ENCODE assay signal across 1 cellular context in the genomic region with DNA sequence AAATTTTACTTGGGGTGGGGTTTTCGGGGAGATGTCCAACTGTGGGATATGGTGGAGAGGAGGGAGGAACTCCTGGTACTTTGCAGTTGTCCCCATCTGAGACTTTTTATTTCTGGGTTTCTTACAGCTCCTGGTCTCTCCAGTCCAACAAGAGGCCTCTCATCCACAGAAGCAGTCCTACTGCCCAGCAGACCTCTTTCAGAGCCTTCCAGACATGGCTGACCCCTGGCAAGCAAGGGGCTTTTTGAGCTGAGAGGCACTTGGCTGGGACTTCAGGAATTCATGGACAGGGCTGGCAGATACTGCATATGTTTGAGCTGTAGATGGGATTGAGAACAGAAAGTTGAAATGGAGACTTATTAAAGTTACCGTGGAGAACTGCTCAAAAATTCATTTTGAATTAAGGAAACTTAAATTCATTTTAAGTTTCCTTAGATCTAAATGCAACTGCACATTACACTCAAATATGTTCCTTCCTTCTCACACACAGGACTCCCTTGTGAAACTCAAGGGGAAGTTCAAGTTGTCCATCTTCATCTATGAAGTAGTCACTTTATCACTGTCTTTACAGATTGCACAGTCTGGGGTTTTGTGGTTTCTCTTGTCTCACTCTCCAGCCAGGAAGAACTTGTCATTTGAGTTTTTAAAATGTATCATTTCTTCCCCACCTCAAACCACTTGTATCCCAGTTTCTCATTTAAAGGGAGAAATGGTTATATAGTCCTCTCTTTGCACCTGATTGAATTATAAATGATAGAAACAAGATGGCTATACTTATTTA.
A peak's percentile ranks its signal among the peaks of the same experiment; 100 is the strongest.
TF ChIP-seq lines count a peak whose summit lies in the region.

No MANE protein-coding gene starts in this region.

TF ChIP-seq in K562, 482 proteins besides CTCF, POLR2A, EP300 and RAD21 (continued from another document and continues in another):
- peak; percentile 88 for TF ChIP-seq ARID1B (IDR thresholded peaks at IDR 0.05)
- TF ChIP-seq, protein P1, sequence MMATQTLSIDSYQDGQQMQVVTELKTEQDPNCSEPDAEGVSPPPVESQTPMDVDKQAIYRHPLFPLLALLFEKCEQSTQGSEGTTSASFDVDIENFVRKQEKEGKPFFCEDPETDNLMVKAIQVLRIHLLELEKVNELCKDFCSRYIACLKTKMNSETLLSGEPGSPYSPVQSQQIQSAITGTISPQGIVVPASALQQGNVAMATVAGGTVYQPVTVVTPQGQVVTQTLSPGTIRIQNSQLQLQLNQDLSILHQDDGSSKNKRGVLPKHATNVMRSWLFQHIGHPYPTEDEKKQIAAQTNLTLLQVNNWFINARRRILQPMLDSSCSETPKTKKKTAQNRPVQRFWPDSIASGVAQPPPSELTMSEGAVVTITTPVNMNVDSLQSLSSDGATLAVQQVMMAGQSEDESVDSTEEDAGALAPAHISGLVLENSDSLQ (IDR thresholded peaks at IDR 0.05) = peak; percentile 87
- peak; percentile 98 for TF ChIP-seq ZNF24 (IDR thresholded peaks at IDR 0.05)
- TF ChIP-seq SPI1 (IDR thresholded peaks at IDR 0.05; ENCODE audit: borderline replicate concordance, low read depth, low read length) = no peak
- TF ChIP-seq ZBED1 (IDR thresholded peaks at IDR 0.05) = no peak
- TF ChIP-seq TRIM24 (IDR thresholded peaks at IDR 0.05) = peak in 1 of 2 experiments; percentile 59; a peak in 1 of 4 replicates
- TF ChIP-seq ZNF197 (CRISPR knock-in tag; IDR thresholded peaks at IDR 0.05; ENCODE audit: low read depth) = 0 out of 2 replicates have a peak, but pooled peaks have one; percentile 37
- TF ChIP-seq STAT5B (CRISPR knock-in tag; IDR thresholded peaks at IDR 0.05) = no peak
- peak; percentile 81 for TF ChIP-seq TCF3 (CRISPR knock-in tag; IDR thresholded peaks at IDR 0.05)
- no peak for TF ChIP-seq PTTG1 (tag; IDR thresholded peaks at IDR 0.05; ENCODE audit: low read depth)
- TF ChIP-seq ZNF583 (CRISPR knock-in tag; IDR thresholded peaks at IDR 0.05) = no peak
- no peak for TF ChIP-seq ZFP36 (IDR thresholded peaks at IDR 0.05; ENCODE audit: low read depth, low read length, partially characterized antibody)
- no peak for TF ChIP-seq ZNF253 (CRISPR knock-in tag; conservative IDR thresholded peaks at IDR 0.05)
- TF ChIP-seq ZNF668 (CRISPR knock-in tag; IDR thresholded peaks at IDR 0.05) = no peak
- TF ChIP-seq GABPB2 (CRISPR knock-in tag; conservative IDR thresholded peaks at IDR 0.05) = no peak
- peak; percentile 76 for TF ChIP-seq TAL1 (IDR thresholded peaks at IDR 0.05)
- TF ChIP-seq, protein P2, sequence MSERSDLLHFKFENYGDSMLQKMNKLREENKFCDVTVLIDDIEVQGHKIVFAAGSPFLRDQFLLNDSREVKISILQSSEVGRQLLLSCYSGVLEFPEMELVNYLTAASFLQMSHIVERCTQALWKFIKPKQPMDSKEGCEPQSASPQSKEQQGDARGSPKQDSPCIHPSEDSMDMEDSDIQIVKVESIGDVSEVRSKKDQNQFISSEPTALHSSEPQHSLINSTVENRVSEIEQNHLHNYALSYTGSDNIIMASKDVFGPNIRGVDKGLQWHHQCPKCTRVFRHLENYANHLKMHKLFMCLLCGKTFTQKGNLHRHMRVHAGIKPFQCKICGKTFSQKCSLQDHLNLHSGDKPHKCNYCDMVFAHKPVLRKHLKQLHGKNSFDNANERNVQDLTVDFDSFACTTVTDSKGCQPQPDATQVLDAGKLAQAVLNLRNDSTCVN (CRISPR knock-in tag; IDR thresholded peaks at IDR 0.05) = no peak
- TF ChIP-seq NFIC (IDR thresholded peaks at IDR 0.05) = peak; percentile 38; the same call in 1 of the 2 replicates
- TF ChIP-seq GATAD2B (IDR thresholded peaks at IDR 0.05; ENCODE audit: borderline replicate concordance) = 0 out of 2 replicates have a peak, but pooled peaks have one; percentile 28
- peak; percentile 81 for TF ChIP-seq CEBPB (tag; IDR thresholded peaks at IDR 0.05)
- TF ChIP-seq CAMTA2 (CRISPR knock-in tag; conservative IDR thresholded peaks at IDR 0.05) = no peak
- TF ChIP-seq FOXM1 (IDR thresholded peaks at IDR 0.05; ENCODE audit: low read depth) = 0 out of 2 replicates have a peak, but pooled peaks have one; percentile 40
- no peak for TF ChIP-seq FOXM1 (CRISPR knock-in tag; IDR thresholded peaks at IDR 0.05; ENCODE audit: low read depth)
- no peak for TF ChIP-seq HLTF (IDR thresholded peaks at IDR 0.05)
- no peak for TF ChIP-seq SNRNP70 (optimal IDR thresholded peaks at IDR 0.05; ENCODE audit: low read depth, low read length)
- TF ChIP-seq BCOR (IDR thresholded peaks at IDR 0.05) = 0 out of 2 replicates have a peak, but pooled peaks have one; percentile 21
- no peak for TF ChIP-seq GTF2A2 (tag; IDR thresholded peaks at IDR 0.05)
- TF ChIP-seq, protein P3, sequence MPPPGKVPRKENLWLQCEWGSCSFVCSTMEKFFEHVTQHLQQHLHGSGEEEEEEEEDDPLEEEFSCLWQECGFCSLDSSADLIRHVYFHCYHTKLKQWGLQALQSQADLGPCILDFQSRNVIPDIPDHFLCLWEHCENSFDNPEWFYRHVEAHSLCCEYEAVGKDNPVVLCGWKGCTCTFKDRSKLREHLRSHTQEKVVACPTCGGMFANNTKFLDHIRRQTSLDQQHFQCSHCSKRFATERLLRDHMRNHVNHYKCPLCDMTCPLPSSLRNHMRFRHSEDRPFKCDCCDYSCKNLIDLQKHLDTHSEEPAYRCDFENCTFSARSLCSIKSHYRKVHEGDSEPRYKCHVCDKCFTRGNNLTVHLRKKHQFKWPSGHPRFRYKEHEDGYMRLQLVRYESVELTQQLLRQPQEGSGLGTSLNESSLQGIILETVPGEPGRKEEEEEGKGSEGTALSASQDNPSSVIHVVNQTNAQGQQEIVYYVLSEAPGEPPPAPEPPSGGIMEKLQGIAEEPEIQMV (tag; conservative IDR thresholded peaks at IDR 0.05; ENCODE audit: low read depth) = no peak
- no peak for TF ChIP-seq ZNF133 (CRISPR knock-in tag; IDR thresholded peaks at IDR 0.05)
- no peak for TF ChIP-seq CXXC5 (CRISPR knock-in tag; IDR thresholded peaks at IDR 0.05)
- no peak for TF ChIP-seq FOXJ2 (tag; IDR thresholded peaks at IDR 0.05)
- TF ChIP-seq, protein P4, sequence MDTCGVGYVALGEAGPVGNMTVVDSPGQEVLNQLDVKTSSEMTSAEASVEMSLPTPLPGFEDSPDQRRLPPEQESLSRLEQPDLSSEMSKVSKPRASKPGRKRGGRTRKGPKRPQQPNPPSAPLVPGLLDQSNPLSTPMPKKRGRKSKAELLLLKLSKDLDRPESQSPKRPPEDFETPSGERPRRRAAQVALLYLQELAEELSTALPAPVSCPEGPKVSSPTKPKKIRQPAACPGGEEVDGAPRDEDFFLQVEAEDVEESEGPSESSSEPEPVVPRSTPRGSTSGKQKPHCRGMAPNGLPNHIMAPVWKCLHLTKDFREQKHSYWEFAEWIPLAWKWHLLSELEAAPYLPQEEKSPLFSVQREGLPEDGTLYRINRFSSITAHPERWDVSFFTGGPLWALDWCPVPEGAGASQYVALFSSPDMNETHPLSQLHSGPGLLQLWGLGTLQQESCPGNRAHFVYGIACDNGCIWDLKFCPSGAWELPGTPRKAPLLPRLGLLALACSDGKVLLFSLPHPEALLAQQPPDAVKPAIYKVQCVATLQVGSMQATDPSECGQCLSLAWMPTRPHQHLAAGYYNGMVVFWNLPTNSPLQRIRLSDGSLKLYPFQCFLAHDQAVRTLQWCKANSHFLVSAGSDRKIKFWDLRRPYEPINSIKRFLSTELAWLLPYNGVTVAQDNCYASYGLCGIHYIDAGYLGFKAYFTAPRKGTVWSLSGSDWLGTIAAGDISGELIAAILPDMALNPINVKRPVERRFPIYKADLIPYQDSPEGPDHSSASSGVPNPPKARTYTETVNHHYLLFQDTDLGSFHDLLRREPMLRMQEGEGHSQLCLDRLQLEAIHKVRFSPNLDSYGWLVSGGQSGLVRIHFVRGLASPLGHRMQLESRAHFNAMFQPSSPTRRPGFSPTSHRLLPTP (IDR thresholded peaks at IDR 0.05; ENCODE audit: borderline replicate concordance, extremely low read depth, insufficient read length) = no peak
- TF ChIP-seq, protein P5, sequence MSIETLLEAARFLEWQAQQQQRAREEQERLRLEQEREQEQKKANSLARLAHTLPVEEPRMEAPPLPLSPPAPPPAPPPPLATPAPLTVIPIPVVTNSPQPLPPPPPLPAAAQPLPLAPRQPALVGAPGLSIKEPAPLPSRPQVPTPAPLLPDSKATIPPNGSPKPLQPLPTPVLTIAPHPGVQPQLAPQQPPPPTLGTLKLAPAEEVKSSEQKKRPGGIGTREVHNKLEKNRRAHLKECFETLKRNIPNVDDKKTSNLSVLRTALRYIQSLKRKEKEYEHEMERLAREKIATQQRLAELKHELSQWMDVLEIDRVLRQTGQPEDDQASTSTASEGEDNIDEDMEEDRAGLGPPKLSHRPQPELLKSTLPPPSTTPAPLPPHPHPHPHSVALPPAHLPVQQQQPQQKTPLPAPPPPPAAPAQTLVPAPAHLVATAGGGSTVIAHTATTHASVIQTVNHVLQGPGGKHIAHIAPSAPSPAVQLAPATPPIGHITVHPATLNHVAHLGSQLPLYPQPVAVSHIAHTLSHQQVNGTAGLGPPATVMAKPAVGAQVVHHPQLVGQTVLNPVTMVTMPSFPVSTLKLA (conservative IDR thresholded peaks at IDR 0.05) = 0 out of 4 replicates have a peak, but pooled peaks of 1 of the 2 experiments have one; percentile 39
- 0 out of 4 replicates have a peak, but pooled peaks have one; percentile 32 to 38 for TF ChIP-seq ARNT (IDR thresholded peaks at IDR 0.05)
- TF ChIP-seq ERF (CRISPR knock-in tag; IDR thresholded peaks at IDR 0.05) = no peak
- TF ChIP-seq XRCC3 (IDR thresholded peaks at IDR 0.05) = no peak
- TF ChIP-seq SREBF2 (CRISPR knock-in tag; IDR thresholded peaks at IDR 0.05) = no peak
- TF ChIP-seq, protein P6, sequence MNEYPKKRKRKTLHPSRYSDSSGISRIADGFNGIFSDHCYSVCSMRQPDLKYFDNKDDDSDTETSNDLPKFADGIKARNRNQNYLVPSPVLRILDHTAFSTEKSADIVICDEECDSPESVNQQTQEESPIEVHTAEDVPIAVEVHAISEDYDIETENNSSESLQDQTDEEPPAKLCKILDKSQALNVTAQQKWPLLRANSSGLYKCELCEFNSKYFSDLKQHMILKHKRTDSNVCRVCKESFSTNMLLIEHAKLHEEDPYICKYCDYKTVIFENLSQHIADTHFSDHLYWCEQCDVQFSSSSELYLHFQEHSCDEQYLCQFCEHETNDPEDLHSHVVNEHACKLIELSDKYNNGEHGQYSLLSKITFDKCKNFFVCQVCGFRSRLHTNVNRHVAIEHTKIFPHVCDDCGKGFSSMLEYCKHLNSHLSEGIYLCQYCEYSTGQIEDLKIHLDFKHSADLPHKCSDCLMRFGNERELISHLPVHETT (CRISPR knock-in tag; conservative IDR thresholded peaks at IDR 0.05 in 1 of 2, IDR thresholded peaks at IDR 0.05 in 1 of 2) = 0 out of 4 replicates have a peak, but pooled peaks of 1 of the 2 experiments have one; percentile 41
- no peak for TF ChIP-seq RNF2 (IDR thresholded peaks at IDR 0.05)
- TF ChIP-seq ZNF282 (CRISPR knock-in tag; IDR thresholded peaks at IDR 0.05) = no peak
- TF ChIP-seq U2AF2 (optimal IDR thresholded peaks at IDR 0.05; ENCODE audit: low read depth, low read length) = no peak
- TF ChIP-seq RBM17 (IDR thresholded peaks at IDR 0.05; ENCODE audit: borderline replicate concordance, low read depth, low read length) = no peak
- TF ChIP-seq, protein P7, sequence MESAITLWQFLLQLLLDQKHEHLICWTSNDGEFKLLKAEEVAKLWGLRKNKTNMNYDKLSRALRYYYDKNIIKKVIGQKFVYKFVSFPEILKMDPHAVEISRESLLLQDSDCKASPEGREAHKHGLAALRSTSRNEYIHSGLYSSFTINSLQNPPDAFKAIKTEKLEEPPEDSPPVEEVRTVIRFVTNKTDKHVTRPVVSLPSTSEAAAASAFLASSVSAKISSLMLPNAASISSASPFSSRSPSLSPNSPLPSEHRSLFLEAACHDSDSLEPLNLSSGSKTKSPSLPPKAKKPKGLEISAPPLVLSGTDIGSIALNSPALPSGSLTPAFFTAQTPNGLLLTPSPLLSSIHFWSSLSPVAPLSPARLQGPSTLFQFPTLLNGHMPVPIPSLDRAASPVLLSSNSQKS (CRISPR knock-in tag; IDR thresholded peaks at IDR 0.05) = no peak
- no peak for TF ChIP-seq MAFK (IDR thresholded peaks at IDR 0.05; ENCODE audit: low read length)
- TF ChIP-seq ETV5 (CRISPR knock-in tag; IDR thresholded peaks at IDR 0.05; ENCODE audit: low read depth) = no peak
- peak; percentile 75 for TF ChIP-seq DPF2 (IDR thresholded peaks at IDR 0.05)
- peak; percentile 84 for TF ChIP-seq PML (IDR thresholded peaks at IDR 0.05; ENCODE audit: low read length)
- no peak for TF ChIP-seq NRF1 (conservative IDR thresholded peaks at IDR 0.05 in 1 of 2, IDR thresholded peaks at IDR 0.05 in 1 of 2)
- no peak for TF ChIP-seq MEF2A (IDR thresholded peaks at IDR 0.05; ENCODE audit: control insufficient read depth, low read depth, low read length)
- no peak for TF ChIP-seq BDP1 (IDR thresholded peaks at IDR 0.05; ENCODE audit: insufficient read depth, insufficient read length)
- TF ChIP-seq, protein P8, sequence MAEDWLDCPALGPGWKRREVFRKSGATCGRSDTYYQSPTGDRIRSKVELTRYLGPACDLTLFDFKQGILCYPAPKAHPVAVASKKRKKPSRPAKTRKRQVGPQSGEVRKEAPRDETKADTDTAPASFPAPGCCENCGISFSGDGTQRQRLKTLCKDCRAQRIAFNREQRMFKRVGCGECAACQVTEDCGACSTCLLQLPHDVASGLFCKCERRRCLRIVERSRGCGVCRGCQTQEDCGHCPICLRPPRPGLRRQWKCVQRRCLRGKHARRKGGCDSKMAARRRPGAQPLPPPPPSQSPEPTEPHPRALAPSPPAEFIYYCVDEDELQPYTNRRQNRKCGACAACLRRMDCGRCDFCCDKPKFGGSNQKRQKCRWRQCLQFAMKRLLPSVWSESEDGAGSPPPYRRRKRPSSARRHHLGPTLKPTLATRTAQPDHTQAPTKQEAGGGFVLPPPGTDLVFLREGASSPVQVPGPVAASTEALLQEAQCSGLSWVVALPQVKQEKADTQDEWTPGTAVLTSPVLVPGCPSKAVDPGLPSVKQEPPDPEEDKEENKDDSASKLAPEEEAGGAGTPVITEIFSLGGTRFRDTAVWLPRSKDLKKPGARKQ (CRISPR knock-in tag; IDR thresholded peaks at IDR 0.05) = no peak
- TF ChIP-seq ILK (tag; IDR thresholded peaks at IDR 0.05; ENCODE audit: borderline replicate concordance, low read depth) = no peak
- TF ChIP-seq CCNT2 (IDR thresholded peaks at IDR 0.05; ENCODE audit: borderline replicate concordance, extremely low read depth, insufficient read length, low read depth, low read length) = no peak
- no peak for TF ChIP-seq TCF7L2 (IDR thresholded peaks at IDR 0.05; ENCODE audit: low read depth, low read length)
- no peak for TF ChIP-seq KLF16 (IDR thresholded peaks at IDR 0.05)
- no peak for TF ChIP-seq ZNF408 (CRISPR knock-in tag; IDR thresholded peaks at IDR 0.05; ENCODE audit: low read depth)
- no peak for TF ChIP-seq HMGN3 (IDR thresholded peaks at IDR 0.05; ENCODE audit: borderline replicate concordance, extremely low read depth, insufficient read length, low read depth, low read length)
- TF ChIP-seq HDAC2 (IDR thresholded peaks at IDR 0.05) = peak; percentile 53; the same call in 1 of the 2 replicates
- no peak for TF ChIP-seq ZNF3 (CRISPR knock-in tag; IDR thresholded peaks at IDR 0.05)
- TF ChIP-seq, protein P9, sequence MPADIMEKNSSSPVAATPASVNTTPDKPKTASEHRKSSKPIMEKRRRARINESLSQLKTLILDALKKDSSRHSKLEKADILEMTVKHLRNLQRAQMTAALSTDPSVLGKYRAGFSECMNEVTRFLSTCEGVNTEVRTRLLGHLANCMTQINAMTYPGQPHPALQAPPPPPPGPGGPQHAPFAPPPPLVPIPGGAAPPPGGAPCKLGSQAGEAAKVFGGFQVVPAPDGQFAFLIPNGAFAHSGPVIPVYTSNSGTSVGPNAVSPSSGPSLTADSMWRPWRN (IDR thresholded peaks at IDR 0.05; ENCODE audit: low read depth) = peak; percentile 76
